Comparison of ENCODE assay signal across 1 cellular context in genomic region chr12:120101182-120101581, GRCh38.
TF ChIP-seq lines count a peak whose summit lies in the region.

No MANE protein-coding gene starts in this region.

TF ChIP-seq in HepG2, 621 proteins besides CTCF, POLR2A, EP300 and RAD21 (continued from another document):
- TF ChIP-seq UBTF (CRISPR knock-in tag; IDR thresholded peaks at IDR 0.05) (no peak), FIP1L1 (IDR thresholded peaks at IDR 0.05; ENCODE audit: borderline replicate concordance, insufficient read depth, low read depth, low read length) (no peak), E2F5 (CRISPR knock-in tag; conservative IDR thresholded peaks at IDR 0.05) (no peak), NFATC3 (CRISPR knock-in tag; IDR thresholded peaks at IDR 0.05) (no peak), HOMEZ (CRISPR knock-in tag; IDR thresholded peaks at IDR 0.05; ENCODE audit: low read depth) (no peak), DDIT3 (CRISPR knock-in tag; IDR thresholded peaks at IDR 0.05) (no peak), ZNF207 (IDR thresholded peaks at IDR 0.05; ENCODE audit: borderline replicate concordance) (no peak), CAMTA2 (CRISPR knock-in tag; IDR thresholded peaks at IDR 0.05; ENCODE audit: borderline replicate concordance) (no peak), ZFP90 (CRISPR knock-in tag; IDR thresholded peaks at IDR 0.05; ENCODE audit: borderline replicate concordance) (no peak), CHD4 (IDR thresholded peaks at IDR 0.05; ENCODE audit: borderline replicate concordance, low read length) (no peak), FOSL1 (CRISPR knock-in tag; IDR thresholded peaks at IDR 0.05; ENCODE audit: borderline replicate concordance) (no peak), NPAS2 (CRISPR knock-in tag; IDR thresholded peaks at IDR 0.05; ENCODE audit: borderline replicate concordance) (no peak), REPIN1 (CRISPR knock-in tag; IDR thresholded peaks at IDR 0.05; ENCODE audit: borderline replicate concordance, low read depth) (no peak), ZNF615 (CRISPR knock-in tag; IDR thresholded peaks at IDR 0.05; ENCODE audit: borderline replicate concordance) (no peak), FOXJ3 (CRISPR knock-in tag; IDR thresholded peaks at IDR 0.05; ENCODE audit: borderline replicate concordance) (no peak)
